In genomic region chr6:14665827-14666724, GRCh38 we compare ENCODE assay signal across 8 cellular contexts.
DNase-seq lines count a peak whose midpoint lies in the region; ATAC-seq and TF ChIP-seq lines count a peak whose summit lies in the region.

No MANE protein-coding gene starts in this region.

- H3K27ac Mint-ChIP-seq in activated naive CD8-positive, alpha-beta T cell treated with anti-CD3 and anti-CD28 coated beads, Interleukin-2, amount 50 U/mL, for 24 hours = peak overlapping the region; percentile 41

- H3K4me1 ChIP-seq in osteoblast (ENCODE audit: insufficient read depth, low read length) = peaks cover 28% of the 10 kb centered on the region
- H3K4me1 ChIP-seq in thyroid gland = peaks cover 9 to 10% of the 10 kb centered on the region in 2 donors

- peak overlapping the region; percentile 33 for H2AFZ ChIP-seq in osteoblast (ENCODE audit: low read length)

- intact Hi-C loops in thyroid gland (cut with DNase I) (no loop called here), sciatic nerve (cut with DNase I) (no loop called here)

- H3K27me3 ChIP-seq in osteoblast (ENCODE audit: insufficient read depth, low read length) = no peaks in the 10 kb centered on the region
- no peaks in the 10 kb centered on the region for H3K27me3 ChIP-seq in thyroid gland

- H3K36me3 Mint-ChIP-seq in activated naive CD8-positive, alpha-beta T cell treated with anti-CD3 and anti-CD28 coated beads, Interleukin-2, amount 50 U/mL, for 24 hours (ENCODE audit: low read depth) = no peaks in the 10 kb centered on the region

- H3K27ac ChIP-seq in osteoblast (ENCODE audit: low read depth, low read length) (peak overlapping the region; percentile 84), thyroid gland (no peak overlapping the region)

- H3K9me3 Mint-ChIP-seq in activated naive CD8-positive, alpha-beta T cell treated with anti-CD3 and anti-CD28 coated beads, Interleukin-2, amount 50 U/mL, for 24 hours = no peaks in the 10 kb centered on the region

- no peaks in the 10 kb centered on the region for H3K79me2 ChIP-seq in osteoblast (ENCODE audit: insufficient read depth, low read length)

- H3K36me3 ChIP-seq in osteoblast (ENCODE audit: insufficient read depth, low read length) = no peaks in the 10 kb centered on the region
- H3K36me3 ChIP-seq in thyroid gland = no peaks in the 10 kb centered on the region

- no peak for TF ChIP-seq POLR2A in thyroid gland (IDR thresholded peaks at IDR 0.05)

- peak; percentile 41 for ATAC-seq in HG03520 (IDR thresholded peaks at IDR 0.05; ENCODE audit: unreplicated experiment)
- ATAC-seq in activated naive CD8-positive, alpha-beta T cell treated with anti-CD3 and anti-CD28 coated beads, Interleukin-2, amount 50 U/mL, for 24 hours = peak; percentile 94
- ATAC-seq in sciatic nerve = no peak

- peak overlapping the region; percentile 2 for H3K4me2 ChIP-seq in osteoblast (ENCODE audit: insufficient read depth, low read length)

- H3K9me3 ChIP-seq in osteoblast (ENCODE audit: low read depth, low read length) = no peaks in the 10 kb centered on the region
- no peaks in the 10 kb centered on the region for H3K9me3 ChIP-seq in thyroid gland

- no peaks in the 10 kb centered on the region for H4K20me1 ChIP-seq in osteoblast (ENCODE audit: insufficient read depth, low read length)

- WGBS in thyroid gland, 2 donors = 82 to 84% methylated on average over 11 of the region's 11 CpGs

- peaks cover 30% of the 10 kb centered on the region for H3K4me1 Mint-ChIP-seq in activated naive CD8-positive, alpha-beta T cell treated with anti-CD3 and anti-CD28 coated beads, Interleukin-2, amount 50 U/mL, for 24 hours

- H3K4me3 ChIP-seq in osteoblast (ENCODE audit: insufficient read depth, low read length) = no peak overlapping the region
- H3K4me3 ChIP-seq in thyroid gland (replicated peaks in 1 of 3) = no peak overlapping the region

- DNase-seq in GM03348 (ENCODE audit: low spot score) (peak; percentile 66), osteoblast (ENCODE audit: insufficient read length, low spot score, missing footprints) (peak; percentile 91), thyroid gland (no peak), NCI-H345 treated with DMSO at 0.1 percent for 48 hours (lab: John Stamatoyannopoulos, UW; ENCODE audit: unreplicated experiment) (no peak), cerebellar nuclear complex (lab: John Stamatoyannopoulos, UW) (no peak), sciatic nerve (ENCODE audit: low spot score) (no peak)
- peak; percentile 54 for DNase-seq in activated naive CD8-positive, alpha-beta T cell treated with anti-CD3 and anti-CD28 coated beads, Interleukin-2, amount 50 U/mL, for 24 hours

- H3K4me3 Mint-ChIP-seq in activated naive CD8-positive, alpha-beta T cell treated with anti-CD3 and anti-CD28 coated beads, Interleukin-2, amount 50 U/mL, for 24 hours = no peak overlapping the region

- peaks cover 7% of the 10 kb centered on the region for H3K27me3 Mint-ChIP-seq in activated naive CD8-positive, alpha-beta T cell treated with anti-CD3 and anti-CD28 coated beads, Interleukin-2, amount 50 U/mL, for 24 hours

- no peak for TF ChIP-seq CTCF in osteoblast (IDR thresholded peaks at IDR 0.05; ENCODE audit: extremely low read depth, low read depth, low read length)
- TF ChIP-seq CTCF in thyroid gland (IDR thresholded peaks at IDR 0.05) = no peak

Comparison
In these comparisons a context has a peak if more than half of its experiments do, and no peak if none do; other contexts are left out.
1. DNase-seq: peak in GM03348 (single experiment), activated naive CD8-positive, alpha-beta T cell treated with anti-CD3 and anti-CD28 coated beads, Interleukin-2, amount 50 U/mL, for 24 hours (single experiment) and osteoblast (single experiment); none in thyroid gland (0 of 2), NCI-H345 treated with DMSO at 0.1 percent for 48 hours (single experiment), cerebellar nuclear complex (0 of 2) and sciatic nerve (single experiment).